In the genomic region with DNA sequence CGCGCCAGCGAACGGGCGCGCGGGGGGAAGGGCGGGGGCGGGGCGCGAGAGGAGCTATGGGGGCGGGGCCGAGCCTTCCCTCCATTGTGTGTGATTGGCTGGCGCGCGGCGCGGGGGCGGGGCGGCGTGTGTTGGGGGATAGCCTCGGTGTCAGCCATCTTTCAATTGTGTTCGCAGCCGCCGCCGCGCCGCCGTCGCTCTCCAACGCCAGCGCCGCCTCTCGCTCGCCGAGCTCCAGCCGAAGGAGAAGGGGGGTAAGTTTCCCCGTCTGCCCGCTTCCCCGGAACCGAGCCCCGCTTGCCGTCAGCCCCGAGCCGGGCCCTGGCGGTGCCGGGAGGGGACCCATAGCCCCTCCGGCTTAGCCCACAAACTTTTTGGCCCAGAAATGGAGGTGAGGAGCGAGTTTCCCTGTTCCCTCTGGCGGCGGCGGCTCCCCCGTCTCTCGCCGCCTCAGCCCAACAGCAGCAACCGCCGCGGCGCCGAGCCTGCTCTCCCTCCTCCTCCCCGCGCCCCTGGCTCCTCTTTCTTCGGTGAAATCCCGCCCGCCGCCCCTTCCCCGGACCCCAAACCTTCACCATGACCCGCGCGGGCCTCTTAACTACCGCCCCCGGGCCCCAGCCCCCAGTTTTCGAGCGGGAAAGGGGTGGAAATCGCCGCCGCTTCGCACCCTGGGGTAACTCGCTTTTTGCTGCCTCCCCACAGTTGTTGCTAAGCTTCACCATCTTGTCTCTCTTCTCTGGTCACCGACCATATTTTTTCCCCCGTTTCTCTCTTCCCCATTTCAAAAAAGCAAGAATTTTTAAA, we compare ENCODE assay signal across 8 cellular contexts. TPM values are rescaled to one million over a fixed set of nuclear protein-coding genes. Genes with fewer than 3 reads are reported as not detected.
DNase-seq lines count a peak whose midpoint lies in the region; ATAC-seq and TF ChIP-seq lines count a peak whose summit lies in the region.

A gene (plus strand): TSS at position 159 of the 804 bp plus-strand sequence. CDS start 1,636 bp downstream, outside the sequence.

- peak within 1 kb of the TSS; percentile 100 for H3K4me3 Mint-ChIP-seq in activated naive CD4-positive, alpha-beta T cell treated with anti-CD3 and anti-CD28 coated beads, Interleukin-2, amount 10 ng/mL, durations not matched to agents 7 days and 5 days

- peaks cover 42% of the 10 kb centered on the region for H3K4me1 Mint-ChIP-seq in activated naive CD4-positive, alpha-beta T cell treated with anti-CD3 and anti-CD28 coated beads, Interleukin-2, amount 10 ng/mL, durations not matched to agents 7 days and 5 days

- TF ChIP-seq POLR2A in suprapubic skin (IDR thresholded peaks at IDR 0.05), result peak; percentile 62 to 97

- 0% methylated on average over 37 of the region's 81 CpGs for WGBS in suprapubic skin

- H3K9me3 Mint-ChIP-seq in activated naive CD4-positive, alpha-beta T cell treated with anti-CD3 and anti-CD28 coated beads, Interleukin-2, amount 10 ng/mL, durations not matched to agents 7 days and 5 days, result no peaks in the 10 kb centered on the region

- no peaks in the 10 kb centered on the region for H3K9me3 ChIP-seq in SK-N-MC (ENCODE audit: low read depth, low read length)
- H3K9me3 ChIP-seq in suprapubic skin, result no peaks in the 10 kb centered on the region

- H3K27ac ChIP-seq in SK-N-MC (peak within 1 kb of the TSS; percentile 99), suprapubic skin (peak within 1 kb of the TSS; percentile 99)

- peak; percentile 73 for ATAC-seq in HG02571 (IDR thresholded peaks at IDR 0.05; ENCODE audit: unreplicated experiment)

- H3K9ac ChIP-seq in SK-N-MC (ENCODE audit: insufficient read length), result peak within 1 kb of the TSS; percentile 98

- TF ChIP-seq CTCF in GM06990 (IDR thresholded peaks at IDR 0.05; ENCODE audit: insufficient read depth, low read length, poor library complexity, severe bottlenecking) (no peak), suprapubic skin (IDR thresholded peaks at IDR 0.05) (peak in 1 of 2 donors; percentile 16)

- peaks cover 47% of the 10 kb centered on the region for H3K4me1 ChIP-seq in suprapubic skin

- peaks cover 50% of the 10 kb centered on the region for H3K36me3 Mint-ChIP-seq in activated naive CD4-positive, alpha-beta T cell treated with anti-CD3 and anti-CD28 coated beads, Interleukin-2, amount 10 ng/mL, durations not matched to agents 7 days and 5 days

- peak; percentile 97 for DNase-seq in GM06990 (ENCODE audit: extremely low read depth, insufficient read length)
- peak; percentile 99 for DNase-seq in NCI-H1048 (lab: John Stamatoyannopoulos, UW)
- peak; percentile 64 for DNase-seq in SK-N-MC (ENCODE audit: low read depth, low spot score)
- DNase-seq in activated naive CD4-positive, alpha-beta T cell treated with anti-CD3 and anti-CD28 coated beads, Interleukin-2, amount 10 ng/mL, durations not matched to agents 7 days and 5 days, result peak; percentile 98
- DNase-seq in germinal center (ENCODE audit: low spot score), result peak; percentile 98
- peak; percentile 95 for DNase-seq in occipital lobe (lab: John Stamatoyannopoulos, UW)
- DNase-seq in suprapubic skin (ENCODE audit: low spot score in 2 of 2), result peak; percentile 99

- H3K4me3 ChIP-seq in GM06990 (replicated peaks; ENCODE audit: low read depth, low read length), result peak within 1 kb of the TSS; percentile 89
- peak within 1 kb of the TSS; percentile 96 for H3K4me3 ChIP-seq in SK-N-MC
- H3K4me3 ChIP-seq in suprapubic skin, result peak within 1 kb of the TSS; percentile 91

- H3K27me3 ChIP-seq in GM06990 (replicated peaks; ENCODE audit: control insufficient read depth, insufficient read depth, low read length) (no peaks in the 10 kb centered on the region), suprapubic skin (no peaks in the 10 kb centered on the region)

- no peaks in the 10 kb centered on the region for H3K27me3 Mint-ChIP-seq in activated naive CD4-positive, alpha-beta T cell treated with anti-CD3 and anti-CD28 coated beads, Interleukin-2, amount 10 ng/mL, durations not matched to agents 7 days and 5 days

- CTCF ChIA-PET in activated naive CD4-positive, alpha-beta T cell treated with anti-CD3 and anti-CD28 coated beads, Interleukin-2, amount 10 ng/mL, durations not matched to agents 7 days and 5 days (lab: Charles Lee), result interaction anchor here (0.6 to 3.8 kb wide), 3 partner anchors 63 to 336 kb away, joined by 3 to 13 read pairs (median 4); a partner anchor contains a TSS

- no peak for TF ChIP-seq EP300 in suprapubic skin (IDR thresholded peaks at IDR 0.05)

- H3K36me3 ChIP-seq in GM06990 (ENCODE audit: control insufficient read depth, insufficient read depth, low read length) (peaks cover 3% of the 10 kb centered on the region; the same call in 1 of the 2 replicates), SK-N-MC (ENCODE audit: insufficient read depth, low read length) (peaks cover 29% of the 10 kb centered on the region), suprapubic skin (peaks cover 29% of the 10 kb centered on the region)

- peak within 1 kb of the TSS; percentile 100 for H3K27ac Mint-ChIP-seq in activated naive CD4-positive, alpha-beta T cell treated with anti-CD3 and anti-CD28 coated beads, Interleukin-2, amount 10 ng/mL, durations not matched to agents 7 days and 5 days

RNA-seq across cellular contexts. Expression of the gene that starts here (rescaled TPM):
- total RNA-seq in occipital lobe (371 TPM), suprapubic skin (100 to 1,000 TPM; 224 to 510 (median 444) TPM)

Comparison
In these comparisons a context has a peak if more than half of its experiments do, and no peak if none do; other contexts are left out.
1. Peak in every context shown above with its lines: DNase-seq, ATAC-seq, H3K4me3 ChIP-seq and H3K27ac ChIP-seq.